21 cellular contexts compared by ENCODE assay signal in genomic region chrX:1222511-1223252, GRCh38. TPM values are rescaled to one million over a fixed set of nuclear protein-coding genes. Genes with fewer than 3 reads are reported as not detected.
DNase-seq lines count a peak whose midpoint lies in the region; ATAC-seq, FAIRE-seq and TF ChIP-seq lines count a peak whose summit lies in the region.
"Had no signal": no experiment of that assay in that cellular context is flagged by ENCODE, and none has a peak within 500 bp of the region (broad histone marks: within the 10 kb centered on the region; RNA-seq: fewer than 3 reads in every experiment).

No MANE protein-coding gene starts in this region.

- no peaks in the 10 kb centered on the region for H3K27me3 ChIP-seq in mesenchymal stem cell (ENCODE audit: control insufficient read depth in 1 of 2, insufficient read depth in 1 of 2, low read length in 2 of 2)
- no peaks in the 10 kb centered on the region for H3K27me3 ChIP-seq in testis
- H3K27me3 ChIP-seq: SJCRH30 had no signal

- in situ Hi-C loops in Caki2 (cut with HindIII; ENCODE audit: low pct_unique_long_range_greater_than_20kb, low sequenced_read_pairs): no loop called here

- H4K8ac ChIP-seq in mesenchymal stem cell (ENCODE audit: low read length): no peak overlapping the region

- TF ChIP-seq CTCF in testis (IDR thresholded peaks at IDR 0.05): no peak

- no peaks in the 10 kb centered on the region for H3K79me1 ChIP-seq in mesenchymal stem cell (replicated peaks; ENCODE audit: low read length, poor library complexity, severe bottlenecking)

- H3K4me1 Mint-ChIP-seq in activated CD8-positive, alpha-beta memory T cell treated with anti-CD3 and anti-CD28 coated beads, Interleukin-2, amount 10 ng/mL, durations not matched to agents 7 days and 5 days: peaks cover 5% of the 10 kb centered on the region
- H3K4me1 Mint-ChIP-seq: stimulated activated memory B cell treated with anti-CD40 and anti-IgM and Interleukin-4, amounts not matched to agents 10 μg/mL and 1 μg/mL and 100 μg/mL, for 72 hours had no signal

- H3K4ac ChIP-seq in mesenchymal stem cell (ENCODE audit: low read depth in 1 of 2, low read length in 2 of 2): no peak overlapping the region

- intact Hi-C loops in testis (cut with DNase I; ENCODE audit: low total_unique reads): no loop called here

- no peak overlapping the region for H3K9ac ChIP-seq in mesenchymal stem cell (ENCODE audit: low read length)

- H3K27me3 Mint-ChIP-seq in activated CD8-positive, alpha-beta memory T cell treated with anti-CD3 and anti-CD28 coated beads, Interleukin-2, amount 10 ng/mL, durations not matched to agents 7 days and 5 days: no peaks in the 10 kb centered on the region
- H3K27me3 Mint-ChIP-seq: stimulated activated memory B cell treated with anti-CD40 and anti-IgM and Interleukin-4, amounts not matched to agents 10 μg/mL and 1 μg/mL and 100 μg/mL, for 72 hours had no signal

- H2AK5ac ChIP-seq in mesenchymal stem cell (ENCODE audit: low read length, severe bottlenecking): no peak overlapping the region

- no peak for ATAC-seq in activated CD8-positive, alpha-beta memory T cell treated with anti-CD3 and anti-CD28 coated beads, Interleukin-2, amount 10 ng/mL, durations not matched to agents 7 days and 5 days
- ATAC-seq: psoas muscle; stimulated activated memory B cell treated with anti-CD40 and anti-IgM and Interleukin-4, amounts not matched to agents 10 μg/mL and 1 μg/mL and 100 μg/mL, for 72 hours had no signal

- H3K4me3 Mint-ChIP-seq in activated CD8-positive, alpha-beta memory T cell treated with anti-CD3 and anti-CD28 coated beads, Interleukin-2, amount 10 ng/mL, durations not matched to agents 7 days and 5 days: no peak overlapping the region
- H3K4me3 Mint-ChIP-seq: stimulated activated memory B cell treated with anti-CD40 and anti-IgM and Interleukin-4, amounts not matched to agents 10 μg/mL and 1 μg/mL and 100 μg/mL, for 72 hours had no signal

- H3K27ac ChIP-seq in mesenchymal stem cell (ENCODE audit: low read length, poor library complexity, severe bottlenecking): no peak overlapping the region
- H3K27ac ChIP-seq in testis: no peak overlapping the region
- H3K27ac ChIP-seq: psoas muscle, SJCRH30 had no signal

- TF ChIP-seq POLR2A in testis (IDR thresholded peaks at IDR 0.05): no peak

- peaks cover 27% of the 10 kb centered on the region for H3K9me3 Mint-ChIP-seq in activated CD8-positive, alpha-beta memory T cell treated with anti-CD3 and anti-CD28 coated beads, Interleukin-2, amount 10 ng/mL, durations not matched to agents 7 days and 5 days (ENCODE audit: low read depth)

- peak; percentile 23 for DNase-seq in Caki2 (ENCODE audit: low read depth)
- peak; percentile 54 for DNase-seq in LHCN-M2 (ENCODE audit: low read depth)
- peak; percentile 44 for DNase-seq in T1000 (lab: John Stamatoyannopoulos, UW)
- DNase-seq in mesenchymal stem cell: peak; percentile 61
- no peak for DNase-seq in testis
- no peak for DNase-seq in activated CD8-positive, alpha-beta memory T cell treated with anti-CD3 and anti-CD28 coated beads, Interleukin-2, amount 10 ng/mL, durations not matched to agents 7 days and 5 days
- no peak for DNase-seq in frontal cortex (ENCODE audit: low spot score in 2 of 2)
- DNase-seq in central memory CD4-positive, alpha-beta T cell: no peak
- DNase-seq: activated T-cell treated with anti-CD3 and anti-CD28 coated beads, Interleukin-2, amount 50 U/mL, for 1 hour; C1 segment of cervical spinal cord; effector CD4-positive, alpha-beta T cell; foreskin melanocyte; NCI-H1436; NCI-H510A treated with DMSO at 0.1 percent for 48 hours; psoas muscle; SJCRH30; stimulated activated CD4-positive, alpha-beta T cell treated with anti-CD3 and anti-CD28 coated beads, Interleukin-2, amount 100 ng/mL, for 24 hours had no signal

- no peak for FAIRE-seq in frontal cortex (lab: Jason Lieb, UNC)

- H2BK5ac ChIP-seq in mesenchymal stem cell (ENCODE audit: low read depth, low read length, poor library complexity, severe bottlenecking): no peak overlapping the region

- H3K4me1 ChIP-seq in mesenchymal stem cell (ENCODE audit: control insufficient read depth, insufficient read depth, low read depth, low read length) (no peaks in the 10 kb centered on the region), testis (no peaks in the 10 kb centered on the region)
- H3K4me1 ChIP-seq: HAP-1, psoas muscle, SJCRH30 had no signal

- no peak overlapping the region for H3K23ac ChIP-seq in mesenchymal stem cell (ENCODE audit: low read length in 2 of 2)

- no peak overlapping the region for H2BK120ac ChIP-seq in mesenchymal stem cell (ENCODE audit: low read depth, low read length)

- CTCF ChIA-PET in activated CD8-positive, alpha-beta memory T cell treated with anti-CD3 and anti-CD28 coated beads, Interleukin-2, amount 10 ng/mL, durations not matched to agents 7 days and 5 days (lab: Charles Lee): no interaction called here

- H3K27ac Mint-ChIP-seq in activated CD8-positive, alpha-beta memory T cell treated with anti-CD3 and anti-CD28 coated beads, Interleukin-2, amount 10 ng/mL, durations not matched to agents 7 days and 5 days: no peak overlapping the region
- H3K27ac Mint-ChIP-seq: stimulated activated memory B cell treated with anti-CD40 and anti-IgM and Interleukin-4, amounts not matched to agents 10 μg/mL and 1 μg/mL and 100 μg/mL, for 72 hours had no signal

- peaks cover 1% of the 10 kb centered on the region for H3K36me3 Mint-ChIP-seq in activated CD8-positive, alpha-beta memory T cell treated with anti-CD3 and anti-CD28 coated beads, Interleukin-2, amount 10 ng/mL, durations not matched to agents 7 days and 5 days
- H3K36me3 Mint-ChIP-seq: stimulated activated memory B cell treated with anti-CD40 and anti-IgM and Interleukin-4, amounts not matched to agents 10 μg/mL and 1 μg/mL and 100 μg/mL, for 72 hours had no signal

- H2BK15ac ChIP-seq in mesenchymal stem cell (ENCODE audit: low read depth, poor library complexity, severe bottlenecking): no peak overlapping the region

- H3K14ac ChIP-seq in mesenchymal stem cell (ENCODE audit: low read length in 2 of 2): no peak overlapping the region

- no peak overlapping the region for H3K4me2 ChIP-seq in mesenchymal stem cell (ENCODE audit: low read length, poor library complexity, severe bottlenecking)

- 70% methylated on average over 13 of the region's 17 CpGs for WGBS in mesenchymal stem cell
- WGBS in testis, 2 donors: 83 to 85% methylated on average over 17 of the region's 17 CpGs

- H3K4me3 ChIP-seq in mesenchymal stem cell (ENCODE audit: insufficient read depth in 1 of 2, low read depth in 1 of 2, low read length in 2 of 2) (no peak overlapping the region), testis (no peak overlapping the region)
- H3K4me3 ChIP-seq: HAP-1, psoas muscle, SJCRH30 had no signal

- H3K36me3 ChIP-seq in mesenchymal stem cell (ENCODE audit: control insufficient read depth in 1 of 2, insufficient read depth in 2 of 2, low read depth in 1 of 2, low read length in 2 of 2): no peaks in the 10 kb centered on the region
- H3K36me3 ChIP-seq in testis (ENCODE audit: low read depth, missing control alignments): no peaks in the 10 kb centered on the region
- H3K36me3 ChIP-seq: HAP-1, SJCRH30 had no signal

- H2AFZ ChIP-seq in mesenchymal stem cell (ENCODE audit: low read depth, low read length): no peak overlapping the region

- H3K9me3 ChIP-seq in mesenchymal stem cell (ENCODE audit: control insufficient read depth, low read length): peaks cover 23% of the 10 kb centered on the region
- H3K9me3 ChIP-seq in testis: no peaks in the 10 kb centered on the region
- H3K9me3 ChIP-seq: HAP-1, SJCRH30 had no signal

- H4K91ac ChIP-seq in mesenchymal stem cell (ENCODE audit: low read length): no peak overlapping the region

- H2BK12ac ChIP-seq in mesenchymal stem cell (ENCODE audit: low read length in 2 of 2): no peak overlapping the region

- H3K18ac ChIP-seq in mesenchymal stem cell (ENCODE audit: low read depth in 1 of 2, low read length in 2 of 2): no peak overlapping the region

RNA-seq across cellular contexts. Expression of gene CRLF2, which starts 10.2 kb away (rescaled TPM):
- total RNA-seq in Caki2 (2014; rRNA removed; shearing (Covaris generic); ENCODE audit: low replicate concordance): 0.34 TPM in 1 of 2 replicates, not detected in the other
- not detected in 2 replicates for total RNA-seq in LHCN-M2 (2014; rRNA removed)
- not detected for polyA plus RNA-seq in LHCN-M2 (2012)
- 0.22 TPM for polyA plus RNA-seq in mesenchymal stem cell (2013, experiment 1 of 2)
- polyA plus RNA-seq in mesenchymal stem cell (2013, experiment 2 of 2): 0.19 TPM
- total RNA-seq in testis: under 1 TPM; 0.37 to 0.47 TPM
- not detected for polyA plus RNA-seq in testis (ENCODE audit: insufficient read depth, low read depth, low replicate concordance)
- total RNA-seq in activated CD8-positive, alpha-beta memory T cell treated with anti-CD3 and anti-CD28 coated beads, Interleukin-2, amount 10 ng/mL, durations not matched to agents 7 days and 5 days: 1 to 10 TPM in 1 of 2 experiments, under 1 TPM in 1; 0.96 to 1.3 TPM
- total RNA-seq in frontal cortex: not detected
- total RNA-seq: HT-29 had no signal
- polyA plus RNA-seq: aorta had no signal

RNA-seq across cellular contexts. Expression of gene CSF2RA, which starts 45.9 kb away (rescaled TPM):
- 5.6 and 8.9 TPM in 2 replicates for total RNA-seq in Caki2 (2014; rRNA removed; shearing (Covaris generic); ENCODE audit: low replicate concordance)
- total RNA-seq in LHCN-M2 (2014; rRNA removed) (not detected in 2 replicates), testis (1 to 10 TPM; 2.2 to 3.9 TPM), frontal cortex (4.9 TPM)
- polyA plus RNA-seq in LHCN-M2 (2012): not detected
- 0.43 TPM for polyA plus RNA-seq in mesenchymal stem cell (2013, experiment 1 of 2)
- 0.55 TPM for polyA plus RNA-seq in mesenchymal stem cell (2013, experiment 2 of 2)
- polyA plus RNA-seq in testis (ENCODE audit: insufficient read depth, low read depth, low replicate concordance): 3.1 TPM
- not detected for total RNA-seq in activated CD8-positive, alpha-beta memory T cell treated with anti-CD3 and anti-CD28 coated beads, Interleukin-2, amount 10 ng/mL, durations not matched to agents 7 days and 5 days
- total RNA-seq: HT-29 had no signal

Comparison
In these comparisons a context has a peak if more than half of its experiments do, and no peak if none do; other contexts are left out.
1. DNase-seq: peak in Caki2 (single experiment), LHCN-M2 (single experiment), T1000 (single experiment) and mesenchymal stem cell (single experiment); none in testis (single experiment), activated CD8-positive, alpha-beta memory T cell treated with anti-CD3 and anti-CD28 coated beads, Interleukin-2, amount 10 ng/mL, durations not matched to agents 7 days and 5 days (single experiment), frontal cortex (0 of 2) and central memory CD4-positive, alpha-beta T cell (single experiment).